ENCODE assay signal across 9 cellular contexts in genomic region chr17:29933379-29933778, GRCh38. TPM values are rescaled to one million over a fixed set of nuclear protein-coding genes. Genes with fewer than 3 reads are reported as not detected.
DNase-seq lines count a peak whose midpoint lies in the region; ATAC-seq and TF ChIP-seq lines count a peak whose summit lies in the region.
"Had no signal": no experiment of that assay in that cellular context is flagged by ENCODE, and none has a peak within 500 bp of the region (broad histone marks: within the 10 kb centered on the region; RNA-seq: fewer than 3 reads in every experiment).

No MANE protein-coding gene starts in this region.

- no peak for DNase-seq in AG09309 (ENCODE audit: low read depth)
- peak; percentile 29 for DNase-seq in H7
- peak; percentile 67 for DNase-seq in SK-N-DZ (ENCODE audit: low spot score)
- peak; percentile 26 for DNase-seq in iPS-NIHi11 (ENCODE audit: low spot score)
- no peak for DNase-seq in activated CD8-positive, alpha-beta memory T cell treated with anti-CD3 and anti-CD28 coated beads, Interleukin-2, amount 10 ng/mL, durations not matched to agents 7 days and 5 days
- DNase-seq in cerebellar nuclear complex (lab: John Stamatoyannopoulos, UW), result no peak
- DNase-seq in activated CD4-positive, alpha-beta T cell treated with anti-CD3 and anti-CD28 coated beads, Interleukin-2, amount 50 U/mL, for 4 hours, result no peak
- DNase-seq: T1000 had no signal

- no peaks in the 10 kb centered on the region for H3K36me3 ChIP-seq in H7 (replicated peaks; ENCODE audit: control insufficient read depth, insufficient read depth, low read length)

- no peak for ATAC-seq in HG02759 (IDR thresholded peaks at IDR 0.05; ENCODE audit: unreplicated experiment)
- no peak for ATAC-seq in activated CD8-positive, alpha-beta memory T cell treated with anti-CD3 and anti-CD28 coated beads, Interleukin-2, amount 10 ng/mL, durations not matched to agents 7 days and 5 days

- H3K27me3 ChIP-seq in H7 (ENCODE audit: control insufficient read depth, insufficient read depth, low read length), result no peaks in the 10 kb centered on the region

- no peak overlapping the region for H3K4me3 Mint-ChIP-seq in activated CD8-positive, alpha-beta memory T cell treated with anti-CD3 and anti-CD28 coated beads, Interleukin-2, amount 10 ng/mL, durations not matched to agents 7 days and 5 days

- TF ChIP-seq CTCF in AG09309 (IDR thresholded peaks at IDR 0.05; ENCODE audit: control insufficient read depth, insufficient read depth, low read depth, low read length, missing control alignments), result peak; percentile 62

- H3K9me3 Mint-ChIP-seq in activated CD8-positive, alpha-beta memory T cell treated with anti-CD3 and anti-CD28 coated beads, Interleukin-2, amount 10 ng/mL, durations not matched to agents 7 days and 5 days (ENCODE audit: low read depth), result no peaks in the 10 kb centered on the region

- no peaks in the 10 kb centered on the region for H3K27me3 Mint-ChIP-seq in activated CD8-positive, alpha-beta memory T cell treated with anti-CD3 and anti-CD28 coated beads, Interleukin-2, amount 10 ng/mL, durations not matched to agents 7 days and 5 days

- CTCF ChIA-PET in activated CD8-positive, alpha-beta memory T cell treated with anti-CD3 and anti-CD28 coated beads, Interleukin-2, amount 10 ng/mL, durations not matched to agents 7 days and 5 days (lab: Charles Lee), result interaction anchor here (1.3 to 9.1 kb wide), 4 partner anchors 9 to 563 kb away, joined by 3 to 195 read pairs (median 4); no protein-coding TSS in a partner anchor

- no peak overlapping the region for H3K27ac Mint-ChIP-seq in activated CD8-positive, alpha-beta memory T cell treated with anti-CD3 and anti-CD28 coated beads, Interleukin-2, amount 10 ng/mL, durations not matched to agents 7 days and 5 days

- peaks cover 7% of the 10 kb centered on the region for H3K36me3 Mint-ChIP-seq in activated CD8-positive, alpha-beta memory T cell treated with anti-CD3 and anti-CD28 coated beads, Interleukin-2, amount 10 ng/mL, durations not matched to agents 7 days and 5 days

- H3K4me3 ChIP-seq in AG09309 (ENCODE audit: control insufficient read depth, low read depth, low read length) (no peak overlapping the region), H7 (ENCODE audit: insufficient read depth, low read depth, low read length) (no peak overlapping the region)

- peaks cover 10% of the 10 kb centered on the region for H3K4me1 Mint-ChIP-seq in activated CD8-positive, alpha-beta memory T cell treated with anti-CD3 and anti-CD28 coated beads, Interleukin-2, amount 10 ng/mL, durations not matched to agents 7 days and 5 days

RNA-seq across cellular contexts. Expression of gene SSH2, which starts 3.4 kb away (rescaled TPM):
- 5.5 and 8.0 TPM in 2 replicates for total RNA-seq in H7 (2014; rRNA removed; shearing (Covaris generic))
- 10.8 and 14.2 TPM in 2 replicates for polyA plus RNA-seq in SK-N-DZ (2014; cell fraction: cytosol; rRNA removed)
- polyA plus RNA-seq in SK-N-DZ (2014; cell fraction: nucleus; rRNA removed), result 11.7 and 15.8 TPM in 2 replicates
- total RNA-seq in activated CD8-positive, alpha-beta memory T cell treated with anti-CD3 and anti-CD28 coated beads, Interleukin-2, amount 10 ng/mL, durations not matched to agents 7 days and 5 days, result 10 to 100 TPM; 41.0 to 62.9 TPM

RNA-seq across cellular contexts. Expression of gene EFCAB5, which starts 8.1 kb away (rescaled TPM):
- total RNA-seq in H7 (2014; rRNA removed; shearing (Covaris generic)), result not detected in 2 replicates
- polyA plus RNA-seq in SK-N-DZ (2014; cell fraction: cytosol; rRNA removed), result 0.31 TPM in 1 of 2 replicates, not detected in the other
- 0.03 TPM in 1 of 2 replicates, not detected in the other for polyA plus RNA-seq in SK-N-DZ (2014; cell fraction: nucleus; rRNA removed)
- total RNA-seq in activated CD8-positive, alpha-beta memory T cell treated with anti-CD3 and anti-CD28 coated beads, Interleukin-2, amount 10 ng/mL, durations not matched to agents 7 days and 5 days, result 1 to 10 TPM in 1 of 2 experiments, under 1 TPM in 1; 0.70 to 1.6 TPM

Comparison
In these comparisons a context has a peak if more than half of its experiments do, and no peak if none do; other contexts are left out.
1. DNase-seq: peak in H7 (single experiment), SK-N-DZ (single experiment) and iPS-NIHi11 (single experiment); none in AG09309 (single experiment), activated CD8-positive, alpha-beta memory T cell treated with anti-CD3 and anti-CD28 coated beads, Interleukin-2, amount 10 ng/mL, durations not matched to agents 7 days and 5 days (single experiment), cerebellar nuclear complex (0 of 2) and activated CD4-positive, alpha-beta T cell treated with anti-CD3 and anti-CD28 coated beads, Interleukin-2, amount 50 U/mL, for 4 hours (0 of 2).